18 cellular contexts compared by ENCODE assay signal in genomic region chr15:25333049-25333448, GRCh38.
"Had no signal": no experiment of that assay in that cellular context is flagged by ENCODE, and none has a peak within 500 bp of the region (broad histone marks: within the 10 kb centered on the region; RNA-seq: fewer than 3 reads in every experiment).

No MANE protein-coding gene starts in this region.

- H3K36me3 ChIP-seq: prostate gland had no signal

- H3K27me3 Mint-ChIP-seq: T-helper 17 cell had no signal

- H3K27ac Mint-ChIP-seq: natural killer cell, T-helper 17 cell had no signal

- ATAC-seq: heart right ventricle, natural killer cell, T-helper 17 cell, upper lobe of right lung had no signal

- H3K4me3 Mint-ChIP-seq: natural killer cell, T-helper 17 cell had no signal

- H3K27me3 ChIP-seq: heart right ventricle, sigmoid colon, upper lobe of right lung had no signal

- H3K27ac ChIP-seq: heart right ventricle, prostate gland, sigmoid colon, upper lobe of right lung had no signal

- H3K9me3 ChIP-seq: prostate gland, upper lobe of right lung had no signal

- FAIRE-seq: bronchial epithelial cell, frontal cortex, kidney, TTC549 had no signal

- H3K4me1 ChIP-seq: heart right ventricle, prostate gland, sigmoid colon, upper lobe of right lung had no signal

- H3K4me3 ChIP-seq: heart right ventricle, lung, prostate gland, sigmoid colon, upper lobe of right lung had no signal

- DNase-seq: activated CD4-positive, alpha-beta T cell treated with anti-CD3 and anti-CD28 coated beads, Interleukin-2, amount 50 U/mL, for 1 hour; activated CD4-positive, CD25-positive, alpha-beta regulatory T cell; activated naive CD4-positive, alpha-beta T cell treated with anti-CD3 and anti-CD28 coated beads, Interleukin-2, amount 50 U/mL, for 16 hours; amniotic stem cell; heart right ventricle; kidney; natural killer cell; nucleus accumbens; sigmoid colon; stimulated activated CD4-positive, alpha-beta T cell treated with anti-CD3 and anti-CD28 coated beads, Interleukin-12 subunit alpha, Interleukin-12 subunit beta, amount 100 ng/mL, for 4 hours; stimulated activated naive CD4-positive, alpha-beta T cell treated with Interleukin-2 at 50 U/mL for 16 hours; T-helper 17 cell; upper lobe of right lung had no signal

- H3K4me1 Mint-ChIP-seq: T-helper 17 cell had no signal

- H3K9me3 Mint-ChIP-seq: natural killer cell had no signal
